8 cellular contexts compared by ENCODE assay signal in genomic region chr3:32502944-32503286, GRCh38. TPM values are rescaled to one million over a fixed set of nuclear protein-coding genes. Genes with fewer than 3 reads are reported as not detected.
DNase-seq lines count a peak whose midpoint lies in the region; ATAC-seq and TF ChIP-seq lines count a peak whose summit lies in the region.

No MANE protein-coding gene starts in this region.

- no peak overlapping the region for H4K5ac ChIP-seq in H9 (ENCODE audit: insufficient read length, low read depth, low read length)

- H2BK20ac ChIP-seq in H9 (ENCODE audit: low read depth, low read length, poor library complexity, severe bottlenecking): no peak overlapping the region

- H3K27ac ChIP-seq in AG04450 (ENCODE audit: low read depth, low read length): peak overlapping the region; percentile 91
- H3K27ac ChIP-seq in H9 (ENCODE audit: insufficient read length, low read depth, low read length): no peak overlapping the region
- peak overlapping the region; percentile 98 for H3K27ac ChIP-seq in lower lobe of right lung
- H3K27ac ChIP-seq in aorta (ENCODE audit: low read depth in 1 of 2, low read length in 2 of 2): peak overlapping the region in 1 of 2 donors; percentile 86

- H2AFZ ChIP-seq in H9 (ENCODE audit: low read length): peak overlapping the region; percentile 46

- H3K4ac ChIP-seq in H9 (ENCODE audit: low read depth, low read length): no peak overlapping the region

- H2AK5ac ChIP-seq in H9 (ENCODE audit: insufficient read length, low read length): no peak overlapping the region

- H3K36me3 ChIP-seq in lower lobe of right lung: no peaks in the 10 kb centered on the region
- H3K36me3 ChIP-seq in aorta (ENCODE audit: control insufficient read depth in 1 of 2, insufficient read depth in 2 of 2, low read length in 1 of 2): no peaks in the 10 kb centered on the region

- no peak overlapping the region for H2BK120ac ChIP-seq in H9 (ENCODE audit: low read depth, low read length, poor library complexity, severe bottlenecking)

- peak overlapping the region; percentile 94 for H3K4me3 ChIP-seq in AG04450 (ENCODE audit: low read depth, low read length)
- H3K4me3 ChIP-seq in lower lobe of right lung: peak overlapping the region; percentile 88
- H3K4me3 ChIP-seq in aorta (ENCODE audit: low read length in 2 of 2): peak overlapping the region; percentile 79 to 90

- H3K4me1 Mint-ChIP-seq in H9: peaks cover 20 to 30% of the 10 kb centered on the region in 2 experiments
- peaks cover 34% of the 10 kb centered on the region for H3K4me1 Mint-ChIP-seq in activated naive CD8-positive, alpha-beta T cell (ENCODE audit: low read depth)

- H3K9ac ChIP-seq in H9 (ENCODE audit: extremely low read depth, insufficient read length, low read length): no peak overlapping the region

- H3K27me3 Mint-ChIP-seq in H9 (ENCODE audit: low read depth): no peaks in the 10 kb centered on the region; the same call in 1 of the 2 replicates
- no peaks in the 10 kb centered on the region for H3K27me3 Mint-ChIP-seq in activated naive CD8-positive, alpha-beta T cell

- H3K56ac ChIP-seq in H9 (ENCODE audit: insufficient read length, low read depth, low read length): no peak overlapping the region

- H3K4me3 Mint-ChIP-seq in H9: peak overlapping the region; percentile 94 to 99
- peak overlapping the region; percentile 99 for H3K4me3 Mint-ChIP-seq in activated naive CD8-positive, alpha-beta T cell

- H3K9me3 ChIP-seq in AG04450 (ENCODE audit: control insufficient read depth, insufficient read depth, low read length) (no peaks in the 10 kb centered on the region), H9 (ENCODE audit: control insufficient read depth, low read depth, low read length) (no peaks in the 10 kb centered on the region), lower lobe of right lung (no peaks in the 10 kb centered on the region), aorta (ENCODE audit: control insufficient read depth, low read length) (no peaks in the 10 kb centered on the region)

- no peak for DNase-seq in AG04450 (ENCODE audit: low read depth, low spot score)
- no peak for DNase-seq in H9
- no peak for DNase-seq in lower lobe of right lung
- DNase-seq in aorta: no peak
- DNase-seq in central memory CD4-positive, alpha-beta T cell: no peak
- DNase-seq in midbrain (lab: John Stamatoyannopoulos, UW): no peak

- POLR2A ChIA-PET in AG04450 (lab: Yijun Ruan, JAX): interaction anchor here (1.1 kb wide), 1 partner anchor 67 kb away, joined by 3 read pairs; the partner anchor contains the start of gene DYNC1LI1

- no peak overlapping the region for H3K18ac ChIP-seq in H9 (ENCODE audit: insufficient read length, low read depth, low read length)

- peak overlapping the region in 2 of 3 experiments; percentile 83 to 92; a peak in 4 of 7 replicates for H3K27ac Mint-ChIP-seq in H9
- peak overlapping the region; percentile 95 for H3K27ac Mint-ChIP-seq in activated naive CD8-positive, alpha-beta T cell

- H2BK15ac ChIP-seq in H9 (ENCODE audit: low read depth, low read length): no peak overlapping the region

- H3K27me3 ChIP-seq in AG04450 (ENCODE audit: control insufficient read depth, insufficient read depth, low read length) (no peaks in the 10 kb centered on the region), H9 (ENCODE audit: insufficient read depth, low read length) (no peaks in the 10 kb centered on the region), lower lobe of right lung (ENCODE audit: low read depth) (no peaks in the 10 kb centered on the region), aorta (ENCODE audit: control insufficient read depth in 1 of 2, insufficient read depth in 2 of 2, low read length in 1 of 2) (no peaks in the 10 kb centered on the region)

- 100% methylated on average over 2 of the region's 6 CpGs for WGBS in H9 (ENCODE audit: extremely low coverage, insufficient read length, low lambda C conversion rate)
- 1 to 2% methylated on average over 6 of the region's 6 CpGs for WGBS in aorta, 2 donors

- H3K14ac ChIP-seq in H9 (ENCODE audit: insufficient read depth, low read length): no peak overlapping the region

- ATAC-seq in lower lobe of right lung: no peak
- ATAC-seq in aorta (ENCODE audit: low FRiP score): peak; percentile 15
- ATAC-seq in GM21576 (IDR thresholded peaks at IDR 0.05; ENCODE audit: unreplicated experiment): no peak

- H3K36me3 Mint-ChIP-seq in H9 (ENCODE audit: insufficient read depth in 1 of 3, low read depth in 3 of 3): peaks cover 0 to 3% (median 0%) of the 10 kb centered on the region in 3 experiments; a peak in 2 of 7 replicates
- H3K36me3 Mint-ChIP-seq in activated naive CD8-positive, alpha-beta T cell: no peaks in the 10 kb centered on the region

- no peak overlapping the region for H4K91ac ChIP-seq in H9 (ENCODE audit: insufficient read length, low read depth, low read length)

- H4K20me1 ChIP-seq in H9 (ENCODE audit: control insufficient read depth, insufficient read depth, insufficient read length): peaks cover 2% of the 10 kb centered on the region

- no peak overlapping the region for H3K23ac ChIP-seq in H9 (ENCODE audit: insufficient read length, low read depth, low read length)

- H3K23me2 ChIP-seq in H9 (ENCODE audit: insufficient read length, low read depth, low read length, poor library complexity, severe bottlenecking): no peaks in the 10 kb centered on the region

- intact Hi-C loops in lower lobe of right lung (cut with DNase I): no loop called here
- intact Hi-C loops in aorta (cut with DNase I): no loop called here

- CTCF ChIA-PET in AG04450 (lab: Charles Lee): interaction anchor here (0.7 to 1.1 kb wide), 3 partner anchors 35 to 203 kb away, joined by 3 to 6 read pairs (median 3); no protein-coding TSS in a partner anchor

- no peak overlapping the region for H2BK5ac ChIP-seq in H9 (ENCODE audit: insufficient read length, low read length)

- no peaks in the 10 kb centered on the region for H3K79me1 ChIP-seq in H9 (ENCODE audit: insufficient read depth, low read depth, low read length, poor library complexity, severe bottlenecking)

- no peak overlapping the region for H2BK12ac ChIP-seq in H9 (ENCODE audit: insufficient read length, low read depth, low read length)

- H3T11ph ChIP-seq in H9 (ENCODE audit: low read length): no peak overlapping the region

- H4K8ac ChIP-seq in H9 (replicated peaks; ENCODE audit: insufficient read length, low read depth, low read length): no peak overlapping the region

- no peaks in the 10 kb centered on the region for H3K9me3 Mint-ChIP-seq in H9
- H3K9me3 Mint-ChIP-seq in activated naive CD8-positive, alpha-beta T cell (ENCODE audit: low read depth): no peaks in the 10 kb centered on the region

- no peaks in the 10 kb centered on the region; the same call in 1 of the 2 replicates for H3K79me2 ChIP-seq in H9 (ENCODE audit: insufficient read depth, low read length)

- no peak for TF ChIP-seq CTCF in AG04450 (IDR thresholded peaks at IDR 0.05; ENCODE audit: low read depth, low read length)
- TF ChIP-seq CTCF in H9 (conservative IDR thresholded peaks at IDR 0.05): no peak
- TF ChIP-seq CTCF in lower lobe of right lung (IDR thresholded peaks at IDR 0.05): no peak

- peaks cover 4% of the 10 kb centered on the region; the same call in 1 of the 2 replicates for H3K4me1 ChIP-seq in H9 (ENCODE audit: insufficient read depth, low read length)
- H3K4me1 ChIP-seq in lower lobe of right lung: peaks cover 21% of the 10 kb centered on the region
- H3K4me1 ChIP-seq in aorta (ENCODE audit: control insufficient read depth in 1 of 2, insufficient read depth in 2 of 2, low read length in 2 of 2): no peaks in the 10 kb centered on the region

- peak overlapping the region; percentile 62 for H3K4me2 ChIP-seq in H9 (ENCODE audit: insufficient read depth, insufficient read length, low read length)

RNA-seq across cellular contexts. Expression of gene CMTM6, which starts 0.3 kb away (rescaled TPM):
- polyA plus RNA-seq in AG04450 (2011; rRNA removed) (59.6 and 76.3 TPM in 2 replicates), aorta (10 to 100 TPM; 19.0 to 19.9 TPM)
- 15.5 and 30.2 TPM in 2 replicates for polyA minus RNA-seq in AG04450 (2011; rRNA and poly(A)+ RNA removed)
- total RNA-seq in H9 (2021) (42.7 and 43.5 TPM in 2 replicates), lower lobe of right lung (69.5 TPM), aorta (10 to 100 TPM; 31.8 to 32.1 TPM)
